ENCODE assay signal across 1 cellular context in the genomic region with DNA sequence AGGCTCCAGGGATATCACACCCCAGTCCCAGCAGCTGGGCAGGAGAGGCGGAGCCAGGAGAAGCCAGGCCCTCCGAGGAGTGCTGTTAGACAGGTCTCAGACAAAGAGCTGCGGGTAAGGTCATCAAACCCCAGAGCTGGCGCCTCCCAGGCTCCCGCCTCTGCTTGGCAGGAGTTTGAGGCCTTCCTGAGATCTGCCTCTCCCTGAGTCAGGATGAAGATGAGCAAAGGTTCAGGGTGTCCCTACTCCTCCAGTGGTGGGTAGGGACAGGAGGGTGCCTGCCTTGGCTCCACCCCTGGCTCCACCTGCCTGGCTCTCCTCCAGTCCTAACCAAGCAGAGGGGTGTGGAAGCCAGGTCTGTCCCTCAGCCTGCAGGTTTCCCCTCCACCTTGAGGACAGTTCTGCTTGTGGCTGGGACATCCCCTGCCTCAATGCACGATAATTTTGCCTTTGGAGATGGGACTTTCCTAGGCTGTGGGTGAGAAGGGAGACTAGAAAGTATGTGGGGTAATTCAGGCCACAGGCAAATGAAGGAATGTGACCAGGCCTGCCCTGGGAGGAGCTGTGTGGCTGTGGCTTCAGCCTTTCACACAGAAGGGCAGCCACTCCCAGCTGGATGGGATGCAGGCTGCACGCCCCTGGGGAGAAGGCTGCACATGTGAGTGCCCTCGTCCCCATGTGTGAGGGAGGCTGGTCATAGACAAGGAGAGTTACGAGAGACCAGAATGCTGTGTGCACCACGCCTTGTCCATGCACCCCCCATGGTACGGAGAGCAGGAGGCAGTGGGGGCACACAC.
TF ChIP-seq lines count a peak whose summit lies in the region.

No MANE protein-coding gene starts in this region.

TF ChIP-seq in SK-N-SH treated with all-trans-retinoic acid at 6 μM for 48 hours, 23 proteins besides CTCF, POLR2A, EP300 and RAD21 (continued from another document):
- TF ChIP-seq CSRNP3 (CRISPR knock-in tag; IDR thresholded peaks at IDR 0.05) = no peak
- no peak for TF ChIP-seq TOX (CRISPR knock-in tag; IDR thresholded peaks at IDR 0.05; ENCODE audit: borderline replicate concordance)
- no peak for TF ChIP-seq TSHZ2 (CRISPR knock-in tag; IDR thresholded peaks at IDR 0.05)
- TF ChIP-seq ARNTL (CRISPR knock-in tag; IDR thresholded peaks at IDR 0.05; ENCODE audit: borderline replicate concordance, low read depth) = no peak
- TF ChIP-seq CSDC2 (CRISPR knock-in tag; IDR thresholded peaks at IDR 0.05) = no peak
- TF ChIP-seq OSR1 (CRISPR knock-in tag; IDR thresholded peaks at IDR 0.05) = no peak
- no peak for TF ChIP-seq ESRRG (CRISPR knock-in tag; IDR thresholded peaks at IDR 0.05)
- no peak for TF ChIP-seq ZFP3 (CRISPR knock-in tag; IDR thresholded peaks at IDR 0.05)
- no peak for TF ChIP-seq TCF4 (CRISPR knock-in tag; IDR thresholded peaks at IDR 0.05; ENCODE audit: borderline replicate concordance)
- TF ChIP-seq ZNF70 (CRISPR knock-in tag; IDR thresholded peaks at IDR 0.05) = no peak
- TF ChIP-seq SNAI2 (CRISPR knock-in tag; IDR thresholded peaks at IDR 0.05) = no peak
- TF ChIP-seq POU6F1 (CRISPR knock-in tag; IDR thresholded peaks at IDR 0.05; ENCODE audit: borderline replicate concordance, low read depth) = no peak
- TF ChIP-seq PPARA (CRISPR knock-in tag; IDR thresholded peaks at IDR 0.05; ENCODE audit: borderline replicate concordance) = no peak
- TF ChIP-seq RARB (CRISPR knock-in tag; IDR thresholded peaks at IDR 0.05) = no peak
- TF ChIP-seq ZNF565 (CRISPR knock-in tag; conservative IDR thresholded peaks at IDR 0.05; ENCODE audit: low read depth) = no peak
